In the genomic region with DNA sequence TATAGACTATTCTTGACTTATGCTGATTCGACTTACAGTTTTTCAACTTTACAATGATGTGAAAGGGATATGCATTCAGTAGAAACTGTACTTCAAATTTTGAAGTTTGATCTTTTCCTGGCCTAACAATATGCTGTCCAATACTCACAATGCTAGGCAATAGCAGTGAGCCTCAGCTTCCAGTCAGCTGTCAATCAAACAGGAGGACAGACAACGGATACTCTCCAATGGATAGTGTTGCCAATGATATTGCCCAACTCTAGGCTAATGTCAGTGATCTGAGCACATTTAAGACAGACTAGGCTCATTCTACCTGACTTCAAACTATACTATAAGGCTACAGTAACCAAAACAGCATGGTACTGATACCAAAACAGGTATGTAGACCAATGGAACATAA, we compare ENCODE assay signal across 35 cellular contexts.
"Had no signal": no experiment of that assay in that cellular context is flagged by ENCODE, and none has a peak within 500 bp of the region (broad histone marks: within the 10 kb centered on the region; RNA-seq: fewer than 3 reads in every experiment).

No MANE protein-coding gene starts in this region.

- H3K36me3 ChIP-seq: MG63 had no signal

- H3K4me3 ChIP-seq: MG63 had no signal

- H3K27me3 ChIP-seq: MG63 had no signal

- DNase-seq: Kasumi-1, MG63, MM.1S, MV-4-11, NCI-H1048, NCI-H1092, NCI-H1092 treated with DMSO at 0.1 percent for 48 hours, NCI-H1105, NCI-H1105 treated with DMSO at 0.1 percent for 48 hours, NCI-H1417, NCI-H1417 treated with DMSO at 0.1 percent for 48 hours, NCI-H1436, NCI-H1436 treated with DMSO at 0.1 percent for 48 hours, NCI-H146, NCI-H1694, NCI-H1694 treated with DMSO at 0.1 percent for 48 hours, NCI-H187, NCI-H187 treated with DMSO at 0.1 percent for 48 hours, NCI-H1930, NCI-H2029, NCI-H2029 treated with DMSO at 0.1 percent for 48 hours, NCI-H2081, NCI-H2081 treated with DMSO at 0.1 percent for 48 hours, NCI-H2107, NCI-H2171, NCI-H2171 treated with DMSO at 0.1 percent for 48 hours, NCI-H2227 treated with DMSO at 0.1 percent for 48 hours, NCI-H226, NCI-H345, NCI-H446, NCI-H446 treated with DMSO at 0.1 percent for 48 hours, NCI-H510A, NCI-H510A treated with DMSO at 0.1 percent for 48 hours, NCI-H524, NCI-H524 treated with DMSO at 0.1 percent for 48 hours had no signal
